ENCODE assay signal across 21 cellular contexts in genomic region chr16:52446076-52446475, GRCh38.
DNase-seq lines count a peak whose midpoint lies in the region; ATAC-seq and TF ChIP-seq lines count a peak whose summit lies in the region.
"Had no signal": no experiment of that assay in that cellular context is flagged by ENCODE, and none has a peak within 500 bp of the region (broad histone marks: within the 10 kb centered on the region; RNA-seq: fewer than 3 reads in every experiment).

No MANE protein-coding gene starts in this region.

- H3K27ac ChIP-seq in ectodermal cell (ENCODE audit: insufficient read depth, low read depth, low read length, poor library complexity, severe bottlenecking): peak overlapping the region; percentile 40
- H3K27ac ChIP-seq: esophagus squamous epithelium, pancreas, SJCRH30, skin epidermis had no signal

- no peak overlapping the region for H3K4me3 Mint-ChIP-seq in activated T-helper 1 cell treated with anti-CD3 and anti-CD28 coated beads, Interleukin-12 subunit alpha, Interleukin-12 subunit beta, Interleukin-2, Interleukin-4 antibody, amounts not matched to agents 30 ng/mL and 10 ng/mL and 1 ng/mL, durations not matched to agents 14 hours and 24 hours and 36 hours
- H3K4me3 Mint-ChIP-seq: activated CD8-positive, alpha-beta T cell treated with anti-CD3 and anti-CD28 coated beads, Interleukin-2, amount 10 ng/mL, durations not matched to agents 7 days and 5 days; activated T-cell treated with anti-CD3 and anti-CD28 coated beads, Interleukin-2, amount 50 U/mL, for 72 hours; naive B cell had no signal

- no peaks in the 10 kb centered on the region for H3K36me3 Mint-ChIP-seq in activated T-helper 1 cell treated with anti-CD3 and anti-CD28 coated beads, Interleukin-12 subunit alpha, Interleukin-12 subunit beta, Interleukin-2, Interleukin-4 antibody, amounts not matched to agents 30 ng/mL and 10 ng/mL and 1 ng/mL, durations not matched to agents 14 hours and 24 hours and 36 hours (ENCODE audit: low read depth)
- H3K36me3 Mint-ChIP-seq: naive B cell had no signal

- in situ Hi-C loops in KBM-7 (cut with MboI; ENCODE audit: low pct_unique_long_range_greater_than_20kb, low sequenced_read_pairs): no loop called here

- WGBS in ectodermal cell, 2 experiments: 96 to 97% methylated on average over 4 of the region's 4 CpGs

- H3K36me3 ChIP-seq in BE2C: no peaks in the 10 kb centered on the region
- peaks cover 41% of the 10 kb centered on the region for H3K36me3 ChIP-seq in ectodermal cell (ENCODE audit: control insufficient read depth, insufficient read depth, low read length)
- H3K36me3 ChIP-seq: esophagus squamous epithelium, pancreas had no signal

- peak; percentile 47 for DNase-seq in BE2C
- peak; percentile 2 for DNase-seq in NB4 (ENCODE audit: low read depth)
- DNase-seq in mucosa of gallbladder (ENCODE audit: low spot score): peak; percentile 44
- no peak for DNase-seq in KBM-7
- no peak for DNase-seq in 8988T
- DNase-seq in activated T-helper 1 cell treated with anti-CD3 and anti-CD28 coated beads, Interleukin-12 subunit alpha, Interleukin-12 subunit beta, Interleukin-2, Interleukin-4 antibody, amounts not matched to agents 30 ng/mL and 10 ng/mL and 1 ng/mL, durations not matched to agents 14 hours and 24 hours and 36 hours (ENCODE audit: low spot score): no peak
- DNase-seq: activated CD4-positive, CD25-positive, alpha-beta regulatory T cell; activated CD8-positive, alpha-beta T cell treated with anti-CD3 and anti-CD28 coated beads, Interleukin-2, amount 10 ng/mL, durations not matched to agents 7 days and 5 days; activated T-cell treated with anti-CD3 and anti-CD28 coated beads, Interleukin-2, amount 50 U/mL, for 72 hours; esophagus squamous epithelium; naive B cell; NCI-H1694; NCI-H510A; pancreas; SJCRH30; stimulated activated CD4-positive, alpha-beta T cell treated with anti-CD3 and anti-CD28 coated beads, Interleukin-4, amount 100 ng/mL, for 4 hours; T-helper 2 cell had no signal

- intact Hi-C loops in activated T-helper 1 cell treated with anti-CD3 and anti-CD28 coated beads, Interleukin-12 subunit alpha, Interleukin-12 subunit beta, Interleukin-2, Interleukin-4 antibody, amounts not matched to agents 30 ng/mL and 10 ng/mL and 1 ng/mL, durations not matched to agents 14 hours and 24 hours and 36 hours (cut with micrococcal nuclease): no loop called here

- peaks cover 3% of the 10 kb centered on the region for H3K9me3 Mint-ChIP-seq in activated T-helper 1 cell treated with anti-CD3 and anti-CD28 coated beads, Interleukin-12 subunit alpha, Interleukin-12 subunit beta, Interleukin-2, Interleukin-4 antibody, amounts not matched to agents 30 ng/mL and 10 ng/mL and 1 ng/mL, durations not matched to agents 14 hours and 24 hours and 36 hours

- no peaks in the 10 kb centered on the region for H3K27me3 Mint-ChIP-seq in activated T-helper 1 cell treated with anti-CD3 and anti-CD28 coated beads, Interleukin-12 subunit alpha, Interleukin-12 subunit beta, Interleukin-2, Interleukin-4 antibody, amounts not matched to agents 30 ng/mL and 10 ng/mL and 1 ng/mL, durations not matched to agents 14 hours and 24 hours and 36 hours (ENCODE audit: insufficient read depth)

- no peak overlapping the region for H3K27ac Mint-ChIP-seq in activated T-helper 1 cell treated with anti-CD3 and anti-CD28 coated beads, Interleukin-12 subunit alpha, Interleukin-12 subunit beta, Interleukin-2, Interleukin-4 antibody, amounts not matched to agents 30 ng/mL and 10 ng/mL and 1 ng/mL, durations not matched to agents 14 hours and 24 hours and 36 hours
- H3K27ac Mint-ChIP-seq: activated CD8-positive, alpha-beta T cell treated with anti-CD3 and anti-CD28 coated beads, Interleukin-2, amount 10 ng/mL, durations not matched to agents 7 days and 5 days; activated T-cell treated with anti-CD3 and anti-CD28 coated beads, Interleukin-2, amount 50 U/mL, for 72 hours; naive B cell had no signal

- H3K9me3 ChIP-seq in BE2C (no peaks in the 10 kb centered on the region), ectodermal cell (ENCODE audit: control insufficient read depth, low read length) (no peaks in the 10 kb centered on the region)
- H3K9me3 ChIP-seq: esophagus squamous epithelium, pancreas, SJCRH30 had no signal

- peaks cover 6% of the 10 kb centered on the region; the same call in 1 of the 2 replicates for H3K4me1 ChIP-seq in BE2C
- no peaks in the 10 kb centered on the region for H3K4me1 ChIP-seq in ectodermal cell (ENCODE audit: control insufficient read depth, insufficient read depth, low read length)
- H3K4me1 ChIP-seq: esophagus squamous epithelium, pancreas had no signal

- no peak for TF ChIP-seq POLR2A in NB4 (IDR thresholded peaks at IDR 0.05; ENCODE audit: extremely low read depth, insufficient read length)

- no peak for ATAC-seq in GM21737 (IDR thresholded peaks at IDR 0.05; ENCODE audit: unreplicated experiment)
- ATAC-seq: activated CD8-positive, alpha-beta T cell treated with anti-CD3 and anti-CD28 coated beads, Interleukin-2, amount 10 ng/mL, durations not matched to agents 7 days and 5 days; activated T-cell treated with anti-CD3 and anti-CD28 coated beads, Interleukin-2, amount 50 U/mL, for 72 hours; pancreas had no signal

- H3K4me3 ChIP-seq in BE2C (ENCODE audit: low read depth, low read length) (no peak overlapping the region), NB4 (ENCODE audit: low read depth, low read length) (no peak overlapping the region), ectodermal cell (ENCODE audit: insufficient read depth, low read depth, low read length) (no peak overlapping the region)
- H3K4me3 ChIP-seq: esophagus squamous epithelium, lung, pancreas, SJCRH30, skin epidermis had no signal

- H3K27me3 ChIP-seq in BE2C (no peaks in the 10 kb centered on the region), ectodermal cell (ENCODE audit: control insufficient read depth, insufficient read depth, low read length, poor library complexity, severe bottlenecking) (no peaks in the 10 kb centered on the region)
- H3K27me3 ChIP-seq: esophagus squamous epithelium, pancreas, SJCRH30 had no signal

- no peak for TF ChIP-seq CTCF in BE2C (IDR thresholded peaks at IDR 0.05; ENCODE audit: low read depth, low read length)
- no peak for TF ChIP-seq CTCF in NB4 (IDR thresholded peaks at IDR 0.05; ENCODE audit: low read depth, low read length)

- H3K4me1 Mint-ChIP-seq in activated T-helper 1 cell treated with anti-CD3 and anti-CD28 coated beads, Interleukin-12 subunit alpha, Interleukin-12 subunit beta, Interleukin-2, Interleukin-4 antibody, amounts not matched to agents 30 ng/mL and 10 ng/mL and 1 ng/mL, durations not matched to agents 14 hours and 24 hours and 36 hours (ENCODE audit: low read depth): no peaks in the 10 kb centered on the region
- H3K4me1 Mint-ChIP-seq: naive B cell had no signal

Comparison
In these comparisons a context has a peak if more than half of its experiments do, and no peak if none do; other contexts are left out.
1. DNase-seq: peak in BE2C (single experiment), NB4 (single experiment) and mucosa of gallbladder (single experiment); none in KBM-7 (single experiment), 8988T (single experiment) and activated T-helper 1 cell treated with anti-CD3 and anti-CD28 coated beads, Interleukin-12 subunit alpha, Interleukin-12 subunit beta, Interleukin-2, Interleukin-4 antibody, amounts not matched to agents 30 ng/mL and 10 ng/mL and 1 ng/mL, durations not matched to agents 14 hours and 24 hours and 36 hours (single experiment).